In genomic region chr19:13016245-13016627, GRCh38 we compare ENCODE assay signal across 1 cellular context.
TF ChIP-seq lines count a peak whose summit lies in the region.

No MANE protein-coding gene starts in this region.

TF ChIP-seq in H1, 55 proteins besides CTCF, POLR2A, EP300 and RAD21:
- no peak for TF ChIP-seq KDM1A (IDR thresholded peaks at IDR 0.05; ENCODE audit: borderline replicate concordance, low read length)
- TF ChIP-seq ZNF274 (IDR thresholded peaks at IDR 0.05; ENCODE audit: borderline replicate concordance, extremely low read depth, low read length) = no peak
- TF ChIP-seq GABPA (IDR thresholded peaks at IDR 0.05; ENCODE audit: borderline replicate concordance, insufficient read depth, low read length) = no peak
- TF ChIP-seq SP2 (IDR thresholded peaks at IDR 0.05; ENCODE audit: low read length) = no peak
- TF ChIP-seq CEBPB (IDR thresholded peaks at IDR 0.05; ENCODE audit: low read depth, low read length) = no peak
